1 cellular context compared by ENCODE assay signal in the genomic region with DNA sequence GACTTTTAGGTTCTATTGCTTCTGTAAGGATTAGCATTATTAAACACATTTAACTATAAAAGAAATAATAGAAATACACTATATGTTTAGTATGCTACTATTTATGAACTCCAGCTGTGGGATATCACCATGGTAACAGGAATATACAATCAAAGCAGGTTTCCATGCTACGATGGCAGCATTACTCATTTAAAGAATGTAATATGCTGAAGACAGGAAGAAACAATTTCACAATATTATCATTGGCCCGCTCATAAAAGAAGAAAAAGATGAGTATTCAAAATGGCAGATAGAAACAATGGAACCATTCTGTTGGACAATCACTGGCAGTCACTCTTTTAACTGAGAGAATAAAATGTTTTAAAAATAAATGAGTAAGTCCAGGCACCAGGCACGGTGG.
TF ChIP-seq lines count a peak whose summit lies in the region.

No MANE protein-coding gene starts in this region.

TF ChIP-seq in GM23338, 12 proteins besides CTCF, POLR2A, EP300 and RAD21 (continued from another document):
- TF ChIP-seq, protein P1, sequence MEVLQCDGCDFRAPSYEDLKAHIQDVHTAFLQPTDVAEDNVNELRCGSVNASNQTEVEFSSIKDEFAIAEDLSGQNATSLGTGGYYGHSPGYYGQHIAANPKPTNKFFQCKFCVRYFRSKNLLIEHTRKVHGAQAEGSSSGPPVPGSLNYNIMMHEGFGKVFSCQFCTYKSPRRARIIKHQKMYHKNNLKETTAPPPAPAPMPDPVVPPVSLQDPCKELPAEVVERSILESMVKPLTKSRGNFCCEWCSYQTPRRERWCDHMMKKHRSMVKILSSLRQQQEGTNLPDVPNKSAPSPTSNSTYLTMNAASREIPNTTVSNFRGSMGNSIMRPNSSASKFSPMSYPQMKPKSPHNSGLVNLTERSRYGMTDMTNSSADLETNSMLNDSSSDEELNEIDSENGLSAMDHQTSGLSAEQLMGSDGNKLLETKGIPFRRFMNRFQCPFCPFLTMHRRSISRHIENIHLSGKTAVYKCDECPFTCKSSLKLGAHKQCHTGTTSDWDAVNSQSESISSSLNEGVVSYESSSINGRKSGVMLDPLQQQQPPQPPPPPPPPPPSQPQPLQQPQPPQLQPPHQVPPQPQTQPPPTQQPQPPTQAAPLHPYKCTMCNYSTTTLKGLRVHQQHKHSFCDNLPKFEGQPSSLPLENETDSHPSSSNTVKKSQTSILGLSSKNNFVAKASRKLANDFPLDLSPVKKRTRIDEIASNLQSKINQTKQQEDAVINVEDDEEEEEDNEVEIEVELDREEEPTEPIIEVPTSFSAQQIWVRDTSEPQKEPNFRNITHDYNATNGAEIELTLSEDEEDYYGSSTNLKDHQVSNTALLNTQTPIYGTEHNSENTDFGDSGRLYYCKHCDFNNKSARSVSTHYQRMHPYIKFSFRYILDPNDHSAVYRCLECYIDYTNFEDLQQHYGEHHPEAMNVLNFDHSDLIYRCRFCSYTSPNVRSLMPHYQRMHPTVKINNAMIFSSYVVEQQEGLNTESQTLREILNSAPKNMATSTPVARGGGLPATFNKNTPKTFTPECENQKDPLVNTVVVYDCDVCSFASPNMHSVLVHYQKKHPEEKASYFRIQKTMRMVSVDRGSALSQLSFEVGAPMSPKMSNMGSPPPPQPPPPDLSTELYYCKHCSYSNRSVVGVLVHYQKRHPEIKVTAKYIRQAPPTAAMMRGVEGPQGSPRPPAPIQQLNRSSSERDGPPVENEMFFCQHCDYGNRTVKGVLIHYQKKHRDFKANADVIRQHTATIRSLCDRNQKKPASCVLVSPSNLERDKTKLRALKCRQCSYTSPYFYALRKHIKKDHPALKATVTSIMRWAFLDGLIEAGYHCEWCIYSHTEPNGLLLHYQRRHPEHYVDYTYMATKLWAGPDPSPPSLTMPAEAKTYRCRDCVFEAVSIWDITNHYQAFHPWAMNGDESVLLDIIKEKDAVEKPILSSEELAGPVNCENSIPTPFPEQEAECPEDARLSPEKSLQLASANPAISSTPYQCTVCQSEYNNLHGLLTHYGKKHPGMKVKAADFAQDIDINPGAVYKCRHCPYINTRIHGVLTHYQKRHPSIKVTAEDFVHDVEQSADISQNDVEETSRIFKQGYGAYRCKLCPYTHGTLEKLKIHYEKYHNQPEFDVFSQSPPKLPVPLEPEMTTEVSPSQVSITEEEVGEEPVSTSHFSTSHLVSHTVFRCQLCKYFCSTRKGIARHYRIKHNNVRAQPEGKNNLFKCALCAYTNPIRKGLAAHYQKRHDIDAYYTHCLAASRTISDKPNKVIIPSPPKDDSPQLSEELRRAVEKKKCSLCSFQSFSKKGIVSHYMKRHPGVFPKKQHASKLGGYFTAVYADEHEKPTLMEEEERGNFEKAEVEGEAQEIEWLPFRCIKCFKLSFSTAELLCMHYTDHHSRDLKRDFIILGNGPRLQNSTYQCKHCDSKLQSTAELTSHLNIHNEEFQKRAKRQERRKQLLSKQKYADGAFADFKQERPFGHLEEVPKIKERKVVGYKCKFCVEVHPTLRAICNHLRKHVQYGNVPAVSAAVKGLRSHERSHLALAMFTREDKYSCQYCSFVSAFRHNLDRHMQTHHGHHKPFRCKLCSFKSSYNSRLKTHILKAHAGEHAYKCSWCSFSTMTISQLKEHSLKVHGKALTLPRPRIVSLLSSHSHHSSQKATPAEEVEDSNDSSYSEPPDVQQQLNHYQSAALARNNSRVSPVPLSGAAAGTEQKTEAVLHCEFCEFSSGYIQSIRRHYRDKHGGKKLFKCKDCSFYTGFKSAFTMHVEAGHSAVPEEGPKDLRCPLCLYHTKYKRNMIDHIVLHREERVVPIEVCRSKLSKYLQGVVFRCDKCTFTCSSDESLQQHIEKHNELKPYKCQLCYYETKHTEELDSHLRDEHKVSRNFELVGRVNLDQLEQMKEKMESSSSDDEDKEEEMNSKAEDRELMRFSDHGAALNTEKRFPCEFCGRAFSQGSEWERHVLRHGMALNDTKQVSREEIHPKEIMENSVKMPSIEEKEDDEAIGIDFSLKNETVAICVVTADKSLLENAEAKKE (CRISPR knock-in tag; IDR thresholded peaks at IDR 0.05) = no peak
- TF ChIP-seq NANOG (IDR thresholded peaks at IDR 0.05; ENCODE audit: borderline replicate concordance) = no peak
TF ChIP-seq in GM23338: peak in this region for 0.
